8 cellular contexts compared by ENCODE assay signal in the genomic region with DNA sequence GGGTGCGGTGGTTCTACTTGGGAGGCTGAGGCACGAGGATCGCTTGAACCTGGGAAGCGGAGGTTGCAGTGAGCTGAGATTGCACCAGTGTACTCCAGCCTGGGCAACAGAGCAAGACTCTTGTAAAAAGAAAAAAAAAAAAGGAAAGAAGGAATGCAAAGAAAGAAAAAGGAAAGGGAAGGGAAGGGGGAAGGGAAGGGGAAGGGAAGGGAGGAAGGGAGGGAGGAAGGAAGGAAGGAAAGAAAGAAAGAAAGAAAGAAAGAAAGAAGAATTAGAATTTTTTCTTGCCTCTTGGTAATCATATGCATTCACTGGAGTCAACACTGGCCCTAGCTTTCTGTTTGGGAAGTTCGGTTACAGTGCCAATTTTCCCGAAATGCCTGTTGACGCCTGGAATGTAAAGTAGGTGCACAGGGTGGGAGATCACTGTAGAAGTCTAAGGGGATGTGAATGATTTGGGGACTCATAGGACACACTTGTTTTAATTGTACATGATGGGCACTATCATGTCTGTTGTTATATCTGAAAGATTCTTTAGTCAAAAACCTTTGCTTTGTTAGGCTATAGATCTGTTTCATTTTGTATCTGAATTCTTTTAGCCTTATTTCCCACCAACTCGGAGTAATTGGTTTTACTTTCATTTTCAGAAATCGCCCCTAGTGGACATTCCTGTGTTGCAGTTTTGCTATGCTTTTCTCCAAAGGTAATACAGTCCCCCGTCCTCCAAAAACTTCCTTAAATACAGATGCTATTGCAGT. TPM values are rescaled to one million over a fixed set of nuclear protein-coding genes. Genes with fewer than 3 reads are reported as not detected.
DNase-seq lines count a peak whose midpoint lies in the region; ATAC-seq and TF ChIP-seq lines count a peak whose summit lies in the region.

No MANE protein-coding gene starts in this region.

- H3K4me3 ChIP-seq in heart right ventricle = peak overlapping the region; percentile 13 to 65 (median 54)

- WGBS in heart right ventricle, 2 donors = 38 to 41% methylated on average over 10 of the region's 10 CpGs

- H3K9me3 ChIP-seq in heart right ventricle = no peaks in the 10 kb centered on the region

- peaks cover 0 to 10% (median 0%) of the 10 kb centered on the region in 9 donors for H3K4me1 ChIP-seq in heart right ventricle

- no peaks in the 10 kb centered on the region for H3K27me3 ChIP-seq in heart right ventricle

- DNase-seq in NCI-H146 treated with DMSO at 0.1 percent for 48 hours (lab: John Stamatoyannopoulos, UW; ENCODE audit: unreplicated experiment) (peak; percentile 0), NCI-H146 (lab: John Stamatoyannopoulos, UW) (no peak), HuH-7.5 (ENCODE audit: low spot score) (peak; percentile 36), RKO (ENCODE audit: low spot score) (peak; percentile 79), amniotic epithelial cell (ENCODE audit: low read depth) (peak; percentile 61), heart right ventricle (peak in 1 of 2 donors; percentile 57), pulmonary artery endothelial cell (ENCODE audit: low read depth, low spot score) (peak; percentile 26)

- TF ChIP-seq CTCF in heart right ventricle (IDR thresholded peaks at IDR 0.05) = peak; percentile 59 to 84 (median 75)

- ATAC-seq in heart right ventricle (peak; percentile 47 to 90 (median 78)), HG03196 (IDR thresholded peaks at IDR 0.05; ENCODE audit: unreplicated experiment) (no peak)

- peaks cover 0 to 67% (median 8%) of the 10 kb centered on the region in 9 donors for H3K36me3 ChIP-seq in heart right ventricle

- H3K27ac ChIP-seq in heart right ventricle = peak overlapping the region in 9 of 10 donors; percentile 50 to 92 (median 79)

- intact Hi-C loops in heart right ventricle (cut with DNase I) = loop anchor here in 3 of 10 donors (5.0 to 10.0 kb wide), 3 partner anchors 55 to 115 kb away; partner anchors contain the start of gene MORC3 (in 2 of the 3)

RNA-seq across cellular contexts. Expression of gene MORC3, which starts 59.8 kb away (rescaled TPM):
- 10 to 100 TPM; 14.6 to 21.2 (median 16.7) TPM for total RNA-seq in heart right ventricle
- polyA plus RNA-seq in heart right ventricle = 10 to 100 TPM in 1 of 2 donors, 1 to 10 TPM in 1; 5.5 to 15.0 TPM
- total RNA-seq in pulmonary artery endothelial cell = 30.1 and 37.1 TPM in 2 replicates
